Comparison of ENCODE assay signal across 8 cellular contexts in the genomic region with DNA sequence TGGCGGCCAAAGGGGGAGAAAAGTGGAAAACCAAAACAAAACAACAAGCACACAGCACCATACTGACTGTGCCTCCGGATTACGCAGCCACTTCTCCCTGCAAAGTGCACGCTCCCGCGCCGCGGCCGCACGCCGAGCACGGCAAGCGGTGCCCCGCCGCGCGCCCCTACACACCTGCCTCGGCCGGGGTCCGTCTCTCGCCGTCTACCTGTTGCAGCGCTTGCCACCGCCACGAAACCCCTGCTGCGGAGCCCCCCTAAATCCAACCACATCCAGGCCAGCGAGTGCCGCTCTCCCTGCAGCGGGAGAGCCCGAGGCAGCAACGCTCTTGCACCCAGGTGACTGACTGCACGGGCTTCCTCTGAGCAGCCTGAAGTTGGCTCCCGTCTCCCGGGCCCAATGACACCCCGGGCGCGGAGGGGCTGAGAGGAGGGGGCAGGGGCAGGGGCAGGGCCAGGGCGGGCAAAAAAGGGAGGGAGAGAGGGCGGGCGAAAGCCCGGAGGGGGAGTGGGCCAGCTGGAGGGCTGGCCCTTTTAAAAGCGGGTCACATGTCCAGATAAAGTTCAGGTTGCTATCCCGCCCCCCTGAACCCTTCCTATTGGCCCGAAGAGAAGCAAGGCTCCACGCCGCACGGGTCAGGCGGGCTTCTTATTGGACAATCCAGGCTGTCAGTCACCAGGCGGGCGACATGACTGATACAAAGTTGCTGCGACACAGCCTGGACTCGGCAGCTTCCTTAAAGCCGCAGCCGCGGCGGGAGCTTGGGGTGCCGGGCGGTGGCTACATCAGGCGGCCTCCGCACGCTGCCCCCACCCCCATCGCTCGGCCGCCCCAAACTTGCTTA.
DNase-seq lines count a peak whose midpoint lies in the region; ATAC-seq and TF ChIP-seq lines count a peak whose summit lies in the region.

NR3C2 (minus strand) TSS at position 429 of the 844 bp plus-strand sequence.

- H4K20me1 ChIP-seq in OCI-LY3 (ENCODE audit: insufficient read depth, low read length) = no peaks in the 10 kb centered on the region

- no peaks in the 10 kb centered on the region for H3K79me2 ChIP-seq in OCI-LY3 (ENCODE audit: low read length)

- H3K27ac ChIP-seq in HUES48 (ENCODE audit: low read depth, low read length) (peak within 1 kb of the TSS; percentile 17), OCI-LY3 (ENCODE audit: low read length) (peak within 1 kb of the TSS; percentile 54)

- H3K4me3 ChIP-seq in HUES48 (ENCODE audit: low read depth, low read length) (peak within 1 kb of the TSS; percentile 62), OCI-LY3 (ENCODE audit: low read length) (peak within 1 kb of the TSS; percentile 88)

- peak within 1 kb of the TSS; percentile 76 for H3K4me2 ChIP-seq in OCI-LY3 (ENCODE audit: low read length)

- H3K36me3 ChIP-seq in HUES48 (ENCODE audit: control insufficient read depth, insufficient read depth, low read length) (no peaks in the 10 kb centered on the region), OCI-LY3 (replicated peaks; ENCODE audit: low read depth, low read length) (no peaks in the 10 kb centered on the region)

- no peak for TF ChIP-seq CTCF in OCI-LY3 (IDR thresholded peaks at IDR 0.05; ENCODE audit: low read depth, low read length)

- H3K9me3 ChIP-seq in HUES48 (ENCODE audit: control insufficient read depth, insufficient read depth, low read length) (no peaks in the 10 kb centered on the region), OCI-LY3 (ENCODE audit: insufficient read depth, low read length) (no peaks in the 10 kb centered on the region)

- peak; percentile 98 for DNase-seq in D341Med (ENCODE audit: low spot score)
- DNase-seq in activated T-cell treated with anti-CD3 and anti-CD28 coated beads for 4 hours = peak; percentile 95
- DNase-seq in epidermal melanocyte (ENCODE audit: insufficient read length, low spot score) = peak; percentile 99
- peak; percentile 99 for DNase-seq in midbrain (lab: John Stamatoyannopoulos, UW)
- peak; percentile 92 to 93 for DNase-seq in stimulated activated CD8-positive, alpha-beta memory T cell treated with anti-CD3 and anti-CD28 coated beads, Interleukin-15, amount 100 ng/mL, for 48 hours (ENCODE audit: low read depth in 2 of 2)

- peak; percentile 98 for ATAC-seq in GM21423 (IDR thresholded peaks at IDR 0.05; ENCODE audit: unreplicated experiment)

- peak within 1 kb of the TSS; percentile 94 for H2AFZ ChIP-seq in OCI-LY3 (ENCODE audit: low read depth, low read length)

- peak within 1 kb of the TSS; percentile 34; the same call in 1 of the 2 replicates for H3K9ac ChIP-seq in HUES48 (ENCODE audit: low read depth, low read length)
- H3K9ac ChIP-seq in OCI-LY3 (ENCODE audit: low read length) = peak within 1 kb of the TSS; percentile 91

- H3K4me1 ChIP-seq in HUES48 (ENCODE audit: control insufficient read depth, insufficient read depth, low read length) (peaks cover 29% of the 10 kb centered on the region), OCI-LY3 (ENCODE audit: low read length) (peaks cover 12% of the 10 kb centered on the region)

- H3K27me3 ChIP-seq in HUES48 (ENCODE audit: control insufficient read depth, insufficient read depth, low read length) (peaks cover 52% of the 10 kb centered on the region), OCI-LY3 (ENCODE audit: low read depth, low read length) (no peaks in the 10 kb centered on the region)

Comparison
In these comparisons a context has a peak if more than half of its experiments do, and no peak if none do; other contexts are left out.
1. Peak in every context shown above with its lines: DNase-seq, ATAC-seq, H3K4me3 ChIP-seq and H3K27ac ChIP-seq.